ENCODE assay signal across 9 cellular contexts in the genomic region with DNA sequence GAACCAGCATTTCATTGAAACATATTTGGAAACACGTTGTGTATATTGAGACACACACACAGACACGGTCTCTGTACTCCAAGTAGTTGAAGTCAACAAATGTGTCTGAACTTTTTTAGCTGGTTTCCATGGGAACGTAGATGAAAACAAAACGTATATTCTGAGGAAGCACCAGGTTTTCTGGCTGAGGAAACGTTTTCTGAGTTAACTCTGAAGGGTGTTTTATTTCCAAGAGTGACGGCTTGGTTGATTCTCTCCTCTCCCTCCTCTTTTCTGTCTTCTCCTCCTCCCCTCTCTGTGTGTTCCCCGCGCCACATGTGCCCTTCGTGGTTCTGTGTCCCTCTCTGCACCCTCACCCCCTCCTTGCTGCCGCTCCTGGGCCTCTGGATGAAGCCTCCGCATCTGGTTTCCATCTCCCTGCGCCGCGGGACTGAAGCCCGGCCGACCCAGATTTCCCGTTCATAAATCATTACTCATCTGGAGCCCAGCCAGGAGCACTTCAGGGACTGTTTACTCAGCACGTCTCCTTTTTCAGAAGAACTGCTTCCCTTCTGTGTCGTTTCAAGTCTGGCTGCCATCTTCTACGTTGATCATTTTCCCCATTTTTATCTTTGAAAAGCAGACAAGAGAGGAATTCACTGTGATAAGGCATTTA.
A peak's percentile ranks its signal among the peaks of the same experiment; 100 is the strongest.
DNase-seq lines count a peak whose midpoint lies in the region; ATAC-seq, FAIRE-seq and TF ChIP-seq lines count a peak whose summit lies in the region.
"Had no signal": no experiment of that assay in that cellular context is flagged by ENCODE, and none has a peak within 500 bp of the region (broad histone marks: within the 10 kb centered on the region; RNA-seq: fewer than 3 reads in every experiment).

No MANE protein-coding gene starts in this region.

- no peaks in the 10 kb centered on the region for H3K9me1 ChIP-seq in endothelial cell of umbilical vein (replicated peaks; ENCODE audit: control insufficient read depth, extremely low read depth, insufficient read depth, low read length)

- ATAC-seq in SK-N-SH treated with all-trans-retinoic acid at 6 μM for 48 hours (peak; percentile 94), GM18868 (IDR thresholded peaks at IDR 0.05; ENCODE audit: unreplicated experiment) (no peak)

- POLR2A ChIA-PET in endothelial cell of umbilical vein (lab: Charles Lee) (interaction anchor here (1.5 kb wide), 1 partner anchor 34 kb away, joined by 3 read pairs; no protein-coding TSS in a partner anchor), GM10248 (lab: Yijun Ruan, JAX) (no interaction called here)

- no peaks in the 10 kb centered on the region for H4K20me1 ChIP-seq in endothelial cell of umbilical vein (replicated peaks; ENCODE audit: control insufficient read depth, extremely low read depth, insufficient read depth, low read length)

- peak overlapping the region; percentile 83 for H3K4me2 ChIP-seq in endothelial cell of umbilical vein (ENCODE audit: insufficient read depth, low read length)

- no peaks in the 10 kb centered on the region for H3K27me3 ChIP-seq in endothelial cell of umbilical vein (ENCODE audit: control insufficient read depth in 2 of 2, insufficient read depth in 2 of 2, low read length in 2 of 2)
- no peaks in the 10 kb centered on the region for H3K27me3 ChIP-seq in mucosa of stomach (ENCODE audit: control insufficient read depth, insufficient read depth, low read length)

- H3K9ac ChIP-seq in endothelial cell of umbilical vein (replicated peaks; ENCODE audit: extremely low read depth, insufficient read depth, low read length) = peak overlapping the region; percentile 88
- peak overlapping the region; percentile 48 for H3K9ac ChIP-seq in mucosa of stomach (ENCODE audit: low read length)

- H3K27ac ChIP-seq in endothelial cell of umbilical vein (ENCODE audit: insufficient read depth, low read depth, low read length) = peak overlapping the region; percentile 95

- no TSS peak for BruUV-seq in endothelial cell of umbilical vein (replicated peaks; lab: Mats Ljungman, UMichigan)

- FAIRE-seq in endothelial cell of umbilical vein (lab: Jason Lieb, UNC) = peak; percentile 94

- CTCF ChIA-PET in endothelial cell of umbilical vein (lab: Charles Lee) (interaction anchor here (0.8 to 1.8 kb wide), 4 partner anchors 126 to 281 kb away, joined by 3 to 6 read pairs (median 4); no protein-coding TSS in a partner anchor), GM10248 (lab: Yijun Ruan, JAX) (interaction anchor here (0.7 to 1.3 kb wide), 2 partner anchors 12 to 13 kb away, joined by 3 to 4 read pairs; no protein-coding TSS in a partner anchor)

- H3K4me1 ChIP-seq in endothelial cell of umbilical vein (ENCODE audit: control insufficient read depth, extremely low read depth, insufficient read depth, low read length) = peaks cover 35% of the 10 kb centered on the region
- H3K4me1 ChIP-seq in mucosa of stomach (ENCODE audit: control insufficient read depth, insufficient read depth, low read length) = peaks cover 28% of the 10 kb centered on the region
- H3K4me1 ChIP-seq: HAP-1 had no signal

- dilution Hi-C loops in endothelial cell of umbilical vein (cut with MboI; ENCODE audit: extremely low pct_ligation_motif_present, low sequenced_read_pairs) = no loop called here

- DNase-seq in COLO668 (lab: John Stamatoyannopoulos, UW; ENCODE audit: unreplicated experiment) = peak; percentile 94
- DNase-seq in NCI-H1048 (lab: John Stamatoyannopoulos, UW) = peak; percentile 24
- DNase-seq in endothelial cell of umbilical vein (ENCODE audit: low read depth, low spot score) = peak; percentile 99
- peak; percentile 99 for DNase-seq in stromal cell of bone marrow (ENCODE audit: low read depth)
- no peak for DNase-seq in GM10248 (ENCODE audit: extremely low spot score)

- no peaks in the 10 kb centered on the region for H3K9me3 ChIP-seq in endothelial cell of umbilical vein (replicated peaks; ENCODE audit: control insufficient read depth, insufficient read depth, low read length)
- no peaks in the 10 kb centered on the region for H3K9me3 ChIP-seq in mucosa of stomach (ENCODE audit: control insufficient read depth, low read length)
- H3K9me3 ChIP-seq: HAP-1 had no signal

- intact Hi-C loops in endothelial cell of umbilical vein (cut with micrococcal nuclease) = loop anchor here (1.0 to 5.0 kb wide), 6 partner anchors 34 to 195 kb away; no protein-coding TSS in a partner anchor

- H2AFZ ChIP-seq in endothelial cell of umbilical vein (ENCODE audit: low read depth, low read length) = peak overlapping the region; percentile 94

- H3K36me3 ChIP-seq in endothelial cell of umbilical vein (ENCODE audit: control insufficient read depth in 2 of 2, extremely low read depth in 1 of 2, insufficient read depth in 2 of 2, low read length in 2 of 2) (no peaks in the 10 kb centered on the region), mucosa of stomach (ENCODE audit: control insufficient read depth, insufficient read depth, low read length) (no peaks in the 10 kb centered on the region)
- H3K36me3 ChIP-seq: HAP-1 had no signal

- no peak for TF ChIP-seq POLR2A in endothelial cell of umbilical vein (IDR thresholded peaks at IDR 0.05; ENCODE audit: low read depth, low read length)

- H3K79me2 ChIP-seq in endothelial cell of umbilical vein (ENCODE audit: control insufficient read depth, insufficient read depth, low read length) = no peaks in the 10 kb centered on the region

- peak overlapping the region in 2 of 3 experiments; percentile 15 to 36 for H3K4me3 ChIP-seq in endothelial cell of umbilical vein (replicated peaks in 1 of 3; ENCODE audit: insufficient read depth in 1 of 3, low read depth in 1 of 3, low read length in 3 of 3)
- peak overlapping the region; percentile 10 for H3K4me3 ChIP-seq in mucosa of stomach (ENCODE audit: low read length)
- H3K4me3 ChIP-seq: HAP-1 had no signal

- TF ChIP-seq CTCF in endothelial cell of umbilical vein (IDR thresholded peaks at IDR 0.05; ENCODE audit: extremely low read depth in 1 of 2, insufficient read depth in 1 of 2, low read depth in 1 of 2, low read length in 2 of 2) (no peak), GM10248 (IDR thresholded peaks at IDR 0.05; ENCODE audit: control extremely low read depth, extremely low read depth, low read depth, missing control alignments) (no peak)

TF ChIP-seq in SK-N-SH treated with all-trans-retinoic acid at 6 μM for 48 hours, 23 proteins besides CTCF, POLR2A, EP300 and RAD21 (continues in another document):
- TF ChIP-seq ZC3H10 (CRISPR knock-in tag; IDR thresholded peaks at IDR 0.05) (peak; percentile 46; the same call in 1 of the 2 replicates), ISL1 (CRISPR knock-in tag; IDR thresholded peaks at IDR 0.05) (peak; percentile 72), TOX (CRISPR knock-in tag; IDR thresholded peaks at IDR 0.05; ENCODE audit: borderline replicate concordance) (no peak), BACH2 (CRISPR knock-in tag; IDR thresholded peaks at IDR 0.05; ENCODE audit: borderline replicate concordance) (0 out of 2 replicates have a peak, but pooled peaks have one; percentile 20)
- TF ChIP-seq, protein P1, sequence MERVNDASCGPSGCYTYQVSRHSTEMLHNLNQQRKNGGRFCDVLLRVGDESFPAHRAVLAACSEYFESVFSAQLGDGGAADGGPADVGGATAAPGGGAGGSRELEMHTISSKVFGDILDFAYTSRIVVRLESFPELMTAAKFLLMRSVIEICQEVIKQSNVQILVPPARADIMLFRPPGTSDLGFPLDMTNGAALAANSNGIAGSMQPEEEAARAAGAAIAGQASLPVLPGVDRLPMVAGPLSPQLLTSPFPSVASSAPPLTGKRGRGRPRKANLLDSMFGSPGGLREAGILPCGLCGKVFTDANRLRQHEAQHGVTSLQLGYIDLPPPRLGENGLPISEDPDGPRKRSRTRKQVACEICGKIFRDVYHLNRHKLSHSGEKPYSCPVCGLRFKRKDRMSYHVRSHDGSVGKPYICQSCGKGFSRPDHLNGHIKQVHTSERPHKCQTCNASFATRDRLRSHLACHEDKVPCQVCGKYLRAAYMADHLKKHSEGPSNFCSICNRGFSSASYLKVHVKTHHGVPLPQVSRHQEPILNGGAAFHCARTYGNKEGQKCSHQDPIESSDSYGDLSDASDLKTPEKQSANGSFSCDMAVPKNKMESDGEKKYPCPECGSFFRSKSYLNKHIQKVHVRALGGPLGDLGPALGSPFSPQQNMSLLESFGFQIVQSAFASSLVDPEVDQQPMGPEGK (CRISPR knock-in tag; IDR thresholded peaks at IDR 0.05; ENCODE audit: borderline replicate concordance) = peak; percentile 42; the same call in 1 of the 2 replicates

TF ChIP-seq in endothelial cell of umbilical vein, 7 proteins besides CTCF, POLR2A, EP300 and RAD21:
- TF ChIP-seq, protein P2, sequence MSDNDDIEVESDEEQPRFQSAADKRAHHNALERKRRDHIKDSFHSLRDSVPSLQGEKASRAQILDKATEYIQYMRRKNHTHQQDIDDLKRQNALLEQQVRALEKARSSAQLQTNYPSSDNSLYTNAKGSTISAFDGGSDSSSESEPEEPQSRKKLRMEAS (IDR thresholded peaks at IDR 0.05; ENCODE audit: insufficient read depth, insufficient read length) = no peak
- TF ChIP-seq JUN (IDR thresholded peaks at IDR 0.05; ENCODE audit: borderline replicate concordance, insufficient read depth, insufficient read length, low read depth) = peak; percentile 51
- TF ChIP-seq GATA2 (IDR thresholded peaks at IDR 0.05; ENCODE audit: insufficient read depth, insufficient read length, low read depth, low read length) = peak; percentile 66
- no peak for TF ChIP-seq EZH2 (IDR thresholded peaks at IDR 0.05; ENCODE audit: borderline replicate concordance, low read depth, low read length, severe bottlenecking)
- peak; percentile 88 for TF ChIP-seq POLR2AphosphoS5 (IDR thresholded peaks at IDR 0.05; ENCODE audit: insufficient read depth, low read depth, low read length)
- TF ChIP-seq MYC (IDR thresholded peaks at IDR 0.05; ENCODE audit: low read depth, low read length) = no peak
- TF ChIP-seq FOS (IDR thresholded peaks at IDR 0.05; ENCODE audit: borderline replicate concordance, insufficient read depth, low read length) = peak; percentile 58
